Comparison of ENCODE assay signal across 19 cellular contexts in the genomic region with DNA sequence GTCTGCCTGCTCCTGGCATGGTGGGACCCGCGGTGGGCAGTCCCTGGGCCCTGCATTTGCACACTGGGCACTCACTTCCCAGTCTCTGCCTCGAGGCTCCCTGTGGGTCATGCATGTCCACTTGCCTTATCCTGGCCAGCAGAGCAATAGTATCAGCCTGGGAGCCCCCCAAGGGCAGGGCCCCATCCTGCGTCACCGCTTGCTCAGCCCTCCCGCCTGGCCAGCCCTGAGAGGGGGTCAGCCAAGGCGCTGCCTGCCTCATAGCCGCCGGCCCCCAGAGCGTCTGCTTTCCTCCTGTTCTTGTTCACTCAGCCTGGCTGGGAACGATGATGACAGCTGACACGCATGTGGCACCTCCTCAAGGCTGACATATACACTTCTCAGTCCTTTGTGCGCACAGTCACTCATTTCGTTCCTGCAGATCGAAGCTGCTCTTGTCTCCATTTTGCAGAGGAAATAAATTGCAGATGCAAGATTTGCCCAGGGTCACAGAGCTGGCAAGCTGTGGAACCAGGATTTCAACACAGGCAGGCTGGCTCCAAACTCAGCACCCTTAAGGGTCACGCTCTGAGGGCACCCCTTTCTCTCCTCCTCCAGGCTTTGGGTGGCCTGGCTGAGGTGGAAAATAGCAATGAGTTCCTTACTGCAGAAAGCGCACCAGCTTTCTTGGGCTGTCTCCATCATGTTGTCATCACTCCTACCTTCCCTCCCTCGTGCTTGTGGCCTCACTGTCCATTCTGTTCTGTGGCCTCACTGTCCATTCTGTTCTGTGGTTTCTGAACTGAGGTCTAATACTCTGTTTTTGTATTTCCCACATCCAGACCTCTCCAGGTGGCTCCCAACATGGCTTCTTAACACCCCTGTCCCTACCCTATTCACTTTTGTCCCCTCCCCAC. TPM values are rescaled to one million over a fixed set of nuclear protein-coding genes. Genes with fewer than 3 reads are reported as not detected.
DNase-seq lines count a peak whose midpoint lies in the region; ATAC-seq and TF ChIP-seq lines count a peak whose summit lies in the region.
"Had no signal": no experiment of that assay in that cellular context is flagged by ENCODE, and none has a peak within 500 bp of the region (broad histone marks: within the 10 kb centered on the region; RNA-seq: fewer than 3 reads in every experiment).

No MANE protein-coding gene starts in this region.

- H3K27me3 ChIP-seq in H7 (ENCODE audit: control insufficient read depth, insufficient read depth, low read length), result no peaks in the 10 kb centered on the region; the same call in 1 of the 2 replicates
- H3K27me3 ChIP-seq in left lung, result no peaks in the 10 kb centered on the region
- no peaks in the 10 kb centered on the region for H3K27me3 ChIP-seq in endodermal cell (ENCODE audit: control insufficient read depth, insufficient read depth, low read length, poor library complexity, severe bottlenecking)
- H3K27me3 ChIP-seq: thyroid gland had no signal

- H3K4me1 ChIP-seq in left lung, result no peaks in the 10 kb centered on the region
- no peaks in the 10 kb centered on the region for H3K4me1 ChIP-seq in endodermal cell (ENCODE audit: control insufficient read depth, insufficient read depth, low read length)
- H3K4me1 ChIP-seq: prostate gland had no signal

- peak; percentile 53 for ATAC-seq in left lung
- ATAC-seq in stimulated activated memory B cell treated with anti-CD40 and anti-IgM and Interleukin-4, amounts not matched to agents 10 μg/mL and 1 μg/mL and 100 μg/mL, for 72 hours, result peak; percentile 2
- no peak for ATAC-seq in naive thymus-derived CD8-positive, alpha-beta T cell

- TF ChIP-seq CTCF in left lung (IDR thresholded peaks at IDR 0.05) (no peak), endodermal cell (conservative IDR thresholded peaks at IDR 0.05) (no peak)

- H3K27me3 Mint-ChIP-seq in stimulated activated memory B cell treated with anti-CD40 and anti-IgM and Interleukin-4, amounts not matched to agents 10 μg/mL and 1 μg/mL and 100 μg/mL, for 72 hours, result peaks cover 41% of the 10 kb centered on the region
- H3K27me3 Mint-ChIP-seq in naive thymus-derived CD8-positive, alpha-beta T cell, result peaks cover 0 to 4% (median 0%) of the 10 kb centered on the region in 5 donors
- H3K27me3 Mint-ChIP-seq in endodermal cell (ENCODE audit: insufficient read depth), result peaks cover 2% of the 10 kb centered on the region
- H3K27me3 Mint-ChIP-seq: activated naive CD4-positive, alpha-beta T cell treated with anti-CD3 and anti-CD28 coated beads, Interleukin-2, amount 50 U/mL, for 24 hours had no signal

- H3K27ac Mint-ChIP-seq in stimulated activated memory B cell treated with anti-CD40 and anti-IgM and Interleukin-4, amounts not matched to agents 10 μg/mL and 1 μg/mL and 100 μg/mL, for 72 hours, result no peak overlapping the region
- H3K27ac Mint-ChIP-seq in naive thymus-derived CD8-positive, alpha-beta T cell, result no peak overlapping the region
- H3K27ac Mint-ChIP-seq in endodermal cell, result no peak overlapping the region
- H3K27ac Mint-ChIP-seq: activated naive CD4-positive, alpha-beta T cell treated with anti-CD3 and anti-CD28 coated beads, Interleukin-2, amount 50 U/mL, for 24 hours had no signal

- POLR2A ChIA-PET in naive thymus-derived CD8-positive, alpha-beta T cell (lab: Charles Lee), result no interaction called here

- no peaks in the 10 kb centered on the region for H3K36me3 ChIP-seq in H7 (replicated peaks; ENCODE audit: control insufficient read depth, insufficient read depth, low read length)
- H3K36me3 ChIP-seq in left lung, result no peaks in the 10 kb centered on the region
- H3K36me3 ChIP-seq in endodermal cell (ENCODE audit: control insufficient read depth, insufficient read depth, low read length), result no peaks in the 10 kb centered on the region
- H3K36me3 ChIP-seq: prostate gland, thyroid gland had no signal

- H3K4me1 Mint-ChIP-seq in stimulated activated memory B cell treated with anti-CD40 and anti-IgM and Interleukin-4, amounts not matched to agents 10 μg/mL and 1 μg/mL and 100 μg/mL, for 72 hours, result no peaks in the 10 kb centered on the region
- no peaks in the 10 kb centered on the region for H3K4me1 Mint-ChIP-seq in naive thymus-derived CD8-positive, alpha-beta T cell
- H3K4me1 Mint-ChIP-seq in endodermal cell, result peaks cover 6% of the 10 kb centered on the region
- H3K4me1 Mint-ChIP-seq: activated naive CD4-positive, alpha-beta T cell treated with anti-CD3 and anti-CD28 coated beads, Interleukin-2, amount 50 U/mL, for 24 hours had no signal

- 92 to 94% methylated on average over 11 to 18 of the region's 18 CpGs for WGBS in endodermal cell (ENCODE audit: insufficient coverage in 1 of 2, insufficient read length in 1 of 2), 2 experiments

- H3K4me3 ChIP-seq in H7 (ENCODE audit: insufficient read depth, low read depth, low read length), result no peak overlapping the region
- H3K4me3 ChIP-seq in left lung, result no peak overlapping the region
- no peak overlapping the region for H3K4me3 ChIP-seq in endodermal cell (ENCODE audit: low read length)
- H3K4me3 ChIP-seq: prostate gland, thyroid gland had no signal

- DNase-seq in H7, result peak; percentile 45
- peak; percentile 40 for DNase-seq in fibroblast of gingiva (ENCODE audit: low read depth)
- no peak for DNase-seq in left lung
- DNase-seq in NCI-H82 (lab: John Stamatoyannopoulos, UW), result no peak
- DNase-seq in naive thymus-derived CD8-positive, alpha-beta T cell, result no peak
- DNase-seq in occipital lobe (lab: John Stamatoyannopoulos, UW), result no peak
- no peak for DNase-seq in endodermal cell
- DNase-seq: activated CD4-positive, alpha-beta T cell treated with anti-CD3 and anti-CD28 coated beads for 4 hours; effector memory CD4-positive, alpha-beta T cell; NCI-H1092; SHP77; T-helper 9 cell; thyroid gland had no signal

- no peaks in the 10 kb centered on the region for H3K9me3 Mint-ChIP-seq in stimulated activated memory B cell treated with anti-CD40 and anti-IgM and Interleukin-4, amounts not matched to agents 10 μg/mL and 1 μg/mL and 100 μg/mL, for 72 hours
- peaks cover 0 to 1% (median 0%) of the 10 kb centered on the region in 9 donors for H3K9me3 Mint-ChIP-seq in naive thymus-derived CD8-positive, alpha-beta T cell
- H3K9me3 Mint-ChIP-seq in endodermal cell, result no peaks in the 10 kb centered on the region
- H3K9me3 Mint-ChIP-seq: activated naive CD4-positive, alpha-beta T cell treated with anti-CD3 and anti-CD28 coated beads, Interleukin-2, amount 50 U/mL, for 24 hours had no signal

- H3K9ac ChIP-seq in endodermal cell (ENCODE audit: extremely low read depth, low read length, poor library complexity, severe bottlenecking), result no peak overlapping the region

- intact Hi-C loops in left lung (cut with DNase I), result no loop called here

- H3K4me3 Mint-ChIP-seq in stimulated activated memory B cell treated with anti-CD40 and anti-IgM and Interleukin-4, amounts not matched to agents 10 μg/mL and 1 μg/mL and 100 μg/mL, for 72 hours, result no peak overlapping the region
- H3K4me3 Mint-ChIP-seq in naive thymus-derived CD8-positive, alpha-beta T cell, result no peak overlapping the region
- H3K4me3 Mint-ChIP-seq in endodermal cell, result no peak overlapping the region
- H3K4me3 Mint-ChIP-seq: activated naive CD4-positive, alpha-beta T cell treated with anti-CD3 and anti-CD28 coated beads, Interleukin-2, amount 50 U/mL, for 24 hours had no signal

- H3K9me3 ChIP-seq in left lung (no peaks in the 10 kb centered on the region), endodermal cell (ENCODE audit: control insufficient read depth, low read length) (no peaks in the 10 kb centered on the region)
- H3K9me3 ChIP-seq: prostate gland, thyroid gland had no signal

- no peak overlapping the region for H3K27ac ChIP-seq in left lung
- no peak overlapping the region for H3K27ac ChIP-seq in endodermal cell (ENCODE audit: low read depth, low read length)
- H3K27ac ChIP-seq: prostate gland, thyroid gland had no signal

- H3K36me3 Mint-ChIP-seq in stimulated activated memory B cell treated with anti-CD40 and anti-IgM and Interleukin-4, amounts not matched to agents 10 μg/mL and 1 μg/mL and 100 μg/mL, for 72 hours, result no peaks in the 10 kb centered on the region
- no peaks in the 10 kb centered on the region for H3K36me3 Mint-ChIP-seq in naive thymus-derived CD8-positive, alpha-beta T cell
- H3K36me3 Mint-ChIP-seq in endodermal cell (ENCODE audit: low read depth), result no peaks in the 10 kb centered on the region
- H3K36me3 Mint-ChIP-seq: activated naive CD4-positive, alpha-beta T cell treated with anti-CD3 and anti-CD28 coated beads, Interleukin-2, amount 50 U/mL, for 24 hours had no signal

RNA-seq across cellular contexts. Expression of a gene that starts 17.2 kb away (rescaled TPM):
- 1.1 and 1.4 TPM in 2 replicates for total RNA-seq in H7 (2014; rRNA removed; shearing (Covaris generic))
- 1 to 10 TPM; 4.8 to 5.2 TPM for total RNA-seq in left lung
- total RNA-seq in naive thymus-derived CD8-positive, alpha-beta T cell, result not detected
- not detected for polyA plus RNA-seq in naive thymus-derived CD8-positive, alpha-beta T cell
- total RNA-seq in occipital lobe, result not detected
- total RNA-seq in endodermal cell, result under 1 TPM in 1 of 2 donors, not detected in 1; 0.37 TPM
- polyA plus RNA-seq in endodermal cell (2013, experiment 1 of 2), result 0.14 TPM
- polyA plus RNA-seq in endodermal cell (2013, experiment 2 of 2), result not detected
- total RNA-seq: bronchial epithelial cell, glomerular endothelial cell, H4 had no signal

RNA-seq across cellular contexts. Expression of a gene that starts 25.5 kb away (rescaled TPM):
- total RNA-seq in H7 (2014; rRNA removed; shearing (Covaris generic)), result not detected in 2 replicates
- total RNA-seq in left lung (not detected), occipital lobe (not detected), endodermal cell (not detected)
- not detected for total RNA-seq in naive thymus-derived CD8-positive, alpha-beta T cell
- not detected for polyA plus RNA-seq in naive thymus-derived CD8-positive, alpha-beta T cell
- not detected for polyA plus RNA-seq in endodermal cell (2013, experiment 1 of 2)
- polyA plus RNA-seq in endodermal cell (2013, experiment 2 of 2), result not detected
- total RNA-seq: bronchial epithelial cell, glomerular endothelial cell, H4, prostate gland had no signal

Comparison
In these comparisons a context has a peak if more than half of its experiments do, and no peak if none do; other contexts are left out.
1. DNase-seq: peak in H7 (single experiment) and fibroblast of gingiva (single experiment); none in left lung (0 of 2), NCI-H82 (single experiment), naive thymus-derived CD8-positive, alpha-beta T cell (0 of 10), occipital lobe (single experiment) and endodermal cell (single experiment).
2. ATAC-seq: peak in left lung (single experiment) and stimulated activated memory B cell treated with anti-CD40 and anti-IgM and Interleukin-4, amounts not matched to agents 10 μg/mL and 1 μg/mL and 100 μg/mL, for 72 hours (single experiment); none in naive thymus-derived CD8-positive, alpha-beta T cell (0 of 2).